Comparison of ENCODE assay signal across 1 cellular context in genomic region chr11:61771995-61772455, GRCh38.
TF ChIP-seq lines count a peak whose summit lies in the region.

No MANE protein-coding gene starts in this region.

TF ChIP-seq in endothelial cell of umbilical vein, 7 proteins besides CTCF, POLR2A, EP300 and RAD21:
- TF ChIP-seq EZH2 (IDR thresholded peaks at IDR 0.05; ENCODE audit: borderline replicate concordance, low read depth, low read length, severe bottlenecking) (no peak), POLR2AphosphoS5 (IDR thresholded peaks at IDR 0.05; ENCODE audit: insufficient read depth, low read depth, low read length) (no peak), MYC (IDR thresholded peaks at IDR 0.05; ENCODE audit: low read depth, low read length) (no peak), FOS (IDR thresholded peaks at IDR 0.05; ENCODE audit: borderline replicate concordance, insufficient read depth, low read length) (no peak), MAX (IDR thresholded peaks at IDR 0.05; ENCODE audit: insufficient read depth, insufficient read length) (no peak), GATA2 (IDR thresholded peaks at IDR 0.05; ENCODE audit: insufficient read depth, insufficient read length, low read depth, low read length) (no peak), JUN (IDR thresholded peaks at IDR 0.05; ENCODE audit: borderline replicate concordance, insufficient read depth, insufficient read length, low read depth) (no peak)
